In genomic region chr22:44166448-44166847, GRCh38 we compare ENCODE assay signal across 20 cellular contexts. TPM values are rescaled to one million over a fixed set of nuclear protein-coding genes. Genes with fewer than 3 reads are reported as not detected.
DNase-seq lines count a peak whose midpoint lies in the region; ATAC-seq, FAIRE-seq and TF ChIP-seq lines count a peak whose summit lies in the region.
"Had no signal": no experiment of that assay in that cellular context is flagged by ENCODE, and none has a peak within 500 bp of the region (broad histone marks: within the 10 kb centered on the region; RNA-seq: fewer than 3 reads in every experiment).

No MANE protein-coding gene starts in this region.

- in situ Hi-C loops in IMR-90 (cut with MboI; ENCODE audit: low sequenced_read_pairs), result no loop called here

- DNase-seq in Right ventricle myocardium inferior (ENCODE audit: missing footprints) (peak; percentile 42), heart right ventricle (no peak), IMR-90 (no peak), H1 (ENCODE audit: low read depth in 1 of 2, low spot score in 2 of 2) (no peak), spleen (peak; percentile 37), hepatic stellate cell (ENCODE audit: low spot score) (no peak), globus pallidus (ENCODE audit: low spot score) (no peak)
- DNase-seq: Calu3; CD8-positive, alpha-beta T cell; DMS79 treated with DMSO at 0.1 percent for 48 hours; GF-D8; HCEC 1CT; HFFc6 had no signal

- H3K4me3 ChIP-seq in heart right ventricle (no peak overlapping the region), IMR-90 (ENCODE audit: insufficient read depth, low read depth, low read length) (no peak overlapping the region), H1 (ENCODE audit: extremely low read depth in 1 of 4, insufficient read depth in 2 of 4, low read depth in 3 of 4, low read length in 4 of 4) (no peak overlapping the region), spleen (no peak overlapping the region)
- H3K4me3 ChIP-seq: A549, BLaER1 had no signal

- H4K8ac ChIP-seq in IMR-90 (ENCODE audit: low read depth in 2 of 2, low read length in 2 of 2) (no peak overlapping the region), H1 (ENCODE audit: extremely low read depth, insufficient read depth, low read length) (no peak overlapping the region)

- no peak overlapping the region for H3K18ac ChIP-seq in IMR-90 (ENCODE audit: low read depth, low read length)
- H3K18ac ChIP-seq in H1 (ENCODE audit: extremely low read depth, low read length), result peak overlapping the region; percentile 87

- H2AFZ ChIP-seq in IMR-90 (replicated peaks; ENCODE audit: low read length, poor library complexity), result no peak overlapping the region
- no peak overlapping the region for H2AFZ ChIP-seq in H1 (ENCODE audit: low read length)

- H3K36me3 ChIP-seq in heart right ventricle (peaks cover 0 to 73% (median 0%) of the 10 kb centered on the region in 9 donors), IMR-90 (ENCODE audit: control insufficient read depth, insufficient read depth, low read length) (peaks cover 3% of the 10 kb centered on the region; the same call in 1 of the 2 replicates), H1 (ENCODE audit: control insufficient read depth in 2 of 4, insufficient read depth in 4 of 4, low read length in 3 of 4) (no peaks in the 10 kb centered on the region), spleen (peaks cover 0 to 95% (median 22%) of the 10 kb centered on the region in 6 donors)
- H3K36me3 ChIP-seq: BLaER1 had no signal

- POLR2A ChIA-PET in IMR-90 (lab: Charles Lee; ENCODE audit: unreplicated experiment) (no interaction called here), H1 (lab: Charles Lee; ENCODE audit: partially characterized antibody) (interaction anchor here (0.8 to 2.1 kb wide), 3 partner anchors 13 to 243 kb away, joined by 4 to 7 read pairs (median 5); partner anchors contain the start of genes PARVG and PNPLA3)

- TF ChIP-seq CTCF in heart right ventricle (IDR thresholded peaks at IDR 0.05), result no peak
- TF ChIP-seq CTCF in IMR-90 (conservative IDR thresholded peaks at IDR 0.05; ENCODE audit: low read depth, low read length), result no peak
- TF ChIP-seq CTCF in H1 (IDR thresholded peaks at IDR 0.05; ENCODE audit: control extremely low read depth in 1 of 3, insufficient read depth in 1 of 3, low read depth in 1 of 3, low read length in 3 of 3), result no peak
- TF ChIP-seq CTCF in spleen (IDR thresholded peaks at IDR 0.05 in 8 of 11, conservative IDR thresholded peaks at IDR 0.05 in 3 of 11), result no peak

- TF ChIP-seq POLR2A in IMR-90 (IDR thresholded peaks at IDR 0.05; ENCODE audit: low read depth, low read length), result no peak
- no peak for TF ChIP-seq POLR2A in H1 (IDR thresholded peaks at IDR 0.05; ENCODE audit: control extremely low read depth in 1 of 2, low read depth in 2 of 2, low read length in 2 of 2)
- TF ChIP-seq POLR2A in spleen (IDR thresholded peaks at IDR 0.05), result no peak

- H2BK12ac ChIP-seq in H1 (ENCODE audit: low read depth, low read length), result peak overlapping the region; percentile 80; the same call in 1 of the 2 replicates

- intact Hi-C loops in Right ventricle myocardium inferior (cut with DNase I) (no loop called here), heart right ventricle (cut with DNase I) (no loop called here), IMR-90 (cut with micrococcal nuclease) (no loop called here), spleen (cut with DNase I; ENCODE audit: low total_unique reads) (no loop called here)

- no peaks in the 10 kb centered on the region for H3K79me2 ChIP-seq in H1 (ENCODE audit: control insufficient read depth in 1 of 2, insufficient read depth in 2 of 2, low read length in 2 of 2)

- H2BK15ac ChIP-seq in IMR-90 (ENCODE audit: low read depth, low read length), result no peak overlapping the region
- peak overlapping the region; percentile 72; the same call in 1 of the 2 replicates for H2BK15ac ChIP-seq in H1 (ENCODE audit: low read length)

- H2AK9ac ChIP-seq in IMR-90 (replicated peaks; ENCODE audit: low read depth, low read length, poor library complexity), result peak overlapping the region; percentile 28

- no peak overlapping the region for H3K9ac ChIP-seq in IMR-90 (ENCODE audit: low read depth, low read length)
- H3K9ac ChIP-seq in H1 (replicated peaks in 1 of 4; ENCODE audit: extremely low read depth in 1 of 4, low read depth in 3 of 4, low read length in 3 of 4), result no peak overlapping the region
- H3K9ac ChIP-seq: BLaER1 had no signal

- H3K23ac ChIP-seq in IMR-90 (ENCODE audit: low read depth, low read length) (no peak overlapping the region), H1 (ENCODE audit: insufficient read length) (no peak overlapping the region)

- H3K56ac ChIP-seq in IMR-90 (ENCODE audit: extremely low read depth, insufficient read depth, low read length) (no peak overlapping the region), H1 (replicated peaks; ENCODE audit: insufficient read length, low read depth, low read length) (no peak overlapping the region)

- 86 to 90% methylated on average over 9 of the region's 9 CpGs for WGBS in heart right ventricle, 2 donors
- WGBS in IMR-90 (ENCODE audit: extremely low coverage in 2 of 2, insufficient read length in 1 of 2), 2 experiments, result 84% methylated on average over 6 of the region's 9 CpGs; no CpG with 5 or more reads in 1 of the 2 experiments
- 92% methylated on average over 9 of the region's 9 CpGs; no CpG with 5 or more reads in 1 of the 2 experiments for WGBS in H1 (ENCODE audit: extremely low coverage in 1 of 2, insufficient coverage in 1 of 2, insufficient read length in 1 of 2, insufficient replicate concordance in 2 of 2, low coverage in 1 of 2, low lambda C conversion rate in 2 of 2, missing lambda C conversion rate in 1 of 2), 2 experiments
- 92 to 96% (median 94%) methylated on average over 3 to 9 of the region's 9 CpGs for WGBS in spleen, 5 donors

- H3K4me2 ChIP-seq in IMR-90 (ENCODE audit: low read depth, low read length) (no peak overlapping the region), H1 (ENCODE audit: insufficient read depth in 1 of 2, low read depth in 2 of 2, low read length in 2 of 2) (no peak overlapping the region)
- H3K4me2 ChIP-seq: A549, BLaER1 had no signal

- H3K9me3 ChIP-seq in heart right ventricle (no peaks in the 10 kb centered on the region), IMR-90 (ENCODE audit: control insufficient read depth, insufficient read depth, low read length) (no peaks in the 10 kb centered on the region), H1 (ENCODE audit: insufficient read depth in 2 of 2, low read depth in 1 of 2, low read length in 1 of 2) (no peaks in the 10 kb centered on the region), spleen (no peaks in the 10 kb centered on the region)
- H3K9me3 ChIP-seq: A549, BLaER1 had no signal

- H4K91ac ChIP-seq in IMR-90 (ENCODE audit: insufficient read depth, low read depth, low read length) (no peak overlapping the region), H1 (replicated peaks; ENCODE audit: insufficient read length, low read length) (no peak overlapping the region)

- no peak for FAIRE-seq in H1 (lab: Jason Lieb, UNC)
- FAIRE-seq: A549, GM19239, HepG2, HTR-8/SVneo had no signal

- no peak overlapping the region for H3K4ac ChIP-seq in IMR-90 (ENCODE audit: low read depth, low read length)
- peak overlapping the region; percentile 34 for H3K4ac ChIP-seq in H1 (replicated peaks; ENCODE audit: insufficient read length, low read depth, low read length)

- H4K5ac ChIP-seq in IMR-90 (ENCODE audit: low read depth, low read length) (no peak overlapping the region), H1 (ENCODE audit: insufficient read length, low read depth, low read length) (no peak overlapping the region)

- BruUV-seq in IMR-90 (replicated peaks; lab: Mats Ljungman, UMichigan), result no TSS peak

- dilution Hi-C loops in IMR-90 (cut with HindIII; ENCODE audit: low sequenced_read_pairs, unreplicated experiment), result no loop called here

- no peaks in the 10 kb centered on the region for H4K20me1 ChIP-seq in IMR-90 (ENCODE audit: insufficient read depth, low read length)
- no peaks in the 10 kb centered on the region for H4K20me1 ChIP-seq in H1 (replicated peaks in 1 of 2; ENCODE audit: control insufficient read depth in 1 of 2, insufficient read depth in 2 of 2, low read length in 2 of 2)
- H4K20me1 ChIP-seq: BLaER1 had no signal

- H2BK20ac ChIP-seq in IMR-90 (ENCODE audit: low read depth, low read length) (no peak overlapping the region), H1 (ENCODE audit: low read length) (no peak overlapping the region)

- no peak for TF ChIP-seq EP300 in H1 (IDR thresholded peaks at IDR 0.05; ENCODE audit: borderline replicate concordance in 1 of 2, low read depth in 2 of 2, low read length in 2 of 2)

- no peaks in the 10 kb centered on the region for H3K9me1 ChIP-seq in IMR-90 (ENCODE audit: insufficient read depth, low read length)

- no peak overlapping the region for H2BK5ac ChIP-seq in IMR-90 (ENCODE audit: low read depth, low read length, poor library complexity, severe bottlenecking)
- H2BK5ac ChIP-seq in H1 (ENCODE audit: low read depth, low read length), result peak overlapping the region; percentile 66; the same call in 1 of the 2 replicates

- CTCF ChIA-PET in IMR-90 (lab: Yijun Ruan, JAX), result no interaction called here
- CTCF ChIA-PET in H1 (lab: Charles Lee; ENCODE audit: partially characterized antibody), result interaction anchor here (1.0 to 2.9 kb wide), 3 partner anchors 14 to 58 kb away, joined by 3 to 7 read pairs (median 5); partner anchors contain the start of gene PARVG

- H3K14ac ChIP-seq in IMR-90 (replicated peaks; ENCODE audit: low read depth, low read length), result no peak overlapping the region
- H3K14ac ChIP-seq in H1 (ENCODE audit: insufficient read length), result no peak overlapping the region

- H3K23me2 ChIP-seq in H1 (ENCODE audit: low read depth, low read length), result no peaks in the 10 kb centered on the region

- no peak overlapping the region for H2BK120ac ChIP-seq in IMR-90 (ENCODE audit: low read depth, low read length)
- no peak overlapping the region for H2BK120ac ChIP-seq in H1 (replicated peaks; ENCODE audit: low read depth, low read length)

- H3K27ac ChIP-seq in heart right ventricle (no peak overlapping the region), IMR-90 (ENCODE audit: insufficient read depth, low read length) (no peak overlapping the region), H1 (ENCODE audit: low read depth, low read length) (no peak overlapping the region; the same call in 1 of the 2 replicates), spleen (no peak overlapping the region)
- H3K27ac ChIP-seq: 22Rv1, A549, BLaER1 had no signal

- H3K4me1 ChIP-seq in heart right ventricle (peaks cover 0 to 5% (median 0%) of the 10 kb centered on the region in 9 donors), IMR-90 (ENCODE audit: control insufficient read depth, insufficient read depth, low read length) (no peaks in the 10 kb centered on the region), H1 (replicated peaks in 1 of 4; ENCODE audit: control insufficient read depth in 3 of 4, insufficient read depth in 4 of 4, low read length in 3 of 4) (peaks cover 0 to 9% (median 2%) of the 10 kb centered on the region in 4 experiments; a peak in 5 of 7 replicates), spleen (peaks cover 0 to 6% (median 0%) of the 10 kb centered on the region in 6 donors)
- H3K4me1 ChIP-seq: A549, BLaER1 had no signal

- H3K79me1 ChIP-seq in IMR-90 (ENCODE audit: low read depth in 1 of 2, low read length in 2 of 2), result no peaks in the 10 kb centered on the region
- H3K79me1 ChIP-seq in H1 (ENCODE audit: low read depth, low read length), result no peaks in the 10 kb centered on the region

- TF ChIP-seq RAD21 in IMR-90 (IDR thresholded peaks at IDR 0.05; ENCODE audit: low read length) (no peak), H1 (IDR thresholded peaks at IDR 0.05 in 1 of 2, conservative IDR thresholded peaks at IDR 0.05 in 1 of 2; ENCODE audit: low read depth in 2 of 2, low read length in 2 of 2) (no peak)

- H2AK5ac ChIP-seq in IMR-90 (ENCODE audit: low read depth, low read length) (no peak overlapping the region), H1 (ENCODE audit: low read depth, low read length) (peak overlapping the region; percentile 56; the same call in 1 of the 2 replicates)

- H3K27me3 ChIP-seq in heart right ventricle (no peaks in the 10 kb centered on the region), IMR-90 (ENCODE audit: control insufficient read depth, insufficient read depth, low read length) (no peaks in the 10 kb centered on the region), H1 (replicated peaks in 1 of 4; ENCODE audit: control insufficient read depth in 3 of 4, extremely low read depth in 1 of 4, insufficient read depth in 3 of 4, low read length in 3 of 4) (no peaks in the 10 kb centered on the region), spleen (replicated peaks in 1 of 7) (no peaks in the 10 kb centered on the region)
- H3K27me3 ChIP-seq: BLaER1 had no signal

- ATAC-seq in Right ventricle myocardium inferior (no peak), heart right ventricle (no peak), IMR-90 (ENCODE audit: low read depth) (no peak), GM18511 (IDR thresholded peaks at IDR 0.05; ENCODE audit: unreplicated experiment) (no peak)
- ATAC-seq: A549; CD8-positive, alpha-beta T cell; HepG2 had no signal

RNA-seq across cellular contexts. Expression of gene PARVG, which starts 14.3 kb away (rescaled TPM):
- 3.1 TPM for total RNA-seq in Right ventricle myocardium inferior
- 10 to 100 TPM in 1 of 10 donors, 1 to 10 TPM in 8, under 1 TPM in 1; 0.90 to 16.2 (median 1.9) TPM for total RNA-seq in heart right ventricle
- polyA plus RNA-seq in heart right ventricle, result 1 to 10 TPM; 3.2 to 5.4 TPM
- not detected in 2 replicates for total RNA-seq in IMR-90 (2012; rRNA removed)
- polyA plus RNA-seq in IMR-90 (2012; rRNA removed), result not detected in 2 replicates
- polyA plus RNA-seq in IMR-90 (2012; cell fraction: cytosol; rRNA removed), result not detected in 2 replicates
- 0.06 and 0.11 TPM in 2 replicates for polyA plus RNA-seq in IMR-90 (2012; cell fraction: nucleus; rRNA removed; ENCODE audit: low replicate concordance)
- total RNA-seq in H1 (2021; fragmentation: NEBNext Ultra II Directional; extraction: Animal tissue kit (Norgen Biotek cat#: 25700)), result 0.37 and 0.50 TPM in 2 replicates
- polyA plus RNA-seq in H1 (2011; rRNA removed), result 0.80 and 1.5 TPM in 2 replicates
- 1.7 TPM for polyA plus RNA-seq in H1 (2011; cell fraction: cytosol; rRNA removed)
- polyA plus RNA-seq in H1 (2011; cell fraction: nucleus; rRNA removed), result 3.1 TPM
- polyA plus RNA-seq in H1 (2012, experiment 1 of 2), result 0.17 to 0.80 TPM (median 0.41 TPM) in 4 replicates
- polyA plus RNA-seq in H1 (2012, experiment 2 of 2), result 0.45 TPM
- polyA plus RNA-seq in H1 (2013, experiment 1 of 2), result 0.95 TPM
- 0.42 TPM for polyA plus RNA-seq in H1 (2013, experiment 2 of 2)
- polyA minus RNA-seq in H1 (2011; rRNA and poly(A)+ RNA removed), result 0.60 and 0.93 TPM in 2 replicates
- polyA minus RNA-seq in H1 (2011; cell fraction: cytosol; rRNA and poly(A)+ RNA removed), result 0.81 TPM
- 1.5 TPM for polyA minus RNA-seq in H1 (2011; cell fraction: nucleus; rRNA and poly(A)+ RNA removed)
- total RNA-seq in spleen, result 100 to 1,000 TPM; 129 to 226 (median 142) TPM
- polyA plus RNA-seq in spleen, result 100 to 1,000 TPM; 118 to 214 (median 204) TPM
- total RNA-seq: Calu3, HepG2, HFFc6 had no signal
- polyA plus RNA-seq: A549, HepG2 had no signal

Comparison
In these comparisons a context has a peak if more than half of its experiments do, and no peak if none do; other contexts are left out.
1. DNase-seq: peak in Right ventricle myocardium inferior (single experiment) and spleen (single experiment); none in heart right ventricle (0 of 2), IMR-90 (single experiment), H1 (0 of 2), hepatic stellate cell (single experiment) and globus pallidus (single experiment).
2. RNA of gene PARVG, which starts 14.3 kb away (total RNA-seq): 129 to 226 TPM in spleen; 3.1 TPM in Right ventricle myocardium inferior (single experiment), 0.90 to 16.2 TPM in heart right ventricle, 0.37 to 0.50 TPM in H1 and not detected in IMR-90; every median in the first group is over 4 times any median in the second.